Comparison of ENCODE assay signal across 19 cellular contexts in the genomic region with DNA sequence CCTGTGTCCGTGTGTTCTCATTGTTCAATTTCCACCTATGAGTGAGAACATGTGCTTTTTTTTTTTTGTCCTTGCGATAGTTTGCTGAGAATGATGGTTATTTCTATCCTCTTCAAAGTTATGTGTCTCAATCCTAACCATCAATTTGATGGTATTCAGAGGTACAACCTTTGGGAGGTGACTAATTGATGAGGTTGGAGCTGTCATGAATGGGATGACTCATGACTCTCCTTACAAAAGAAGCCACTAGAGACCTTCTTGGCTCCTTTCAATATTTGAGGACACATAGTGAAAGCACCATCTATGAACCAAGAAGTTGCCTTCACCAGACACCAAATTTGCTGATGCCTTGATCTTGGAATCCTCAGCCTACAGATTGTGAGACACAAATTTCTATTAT.
A peak's percentile ranks its signal among the peaks of the same experiment; 100 is the strongest.
DNase-seq lines count a peak whose midpoint lies in the region; ATAC-seq, FAIRE-seq and TF ChIP-seq lines count a peak whose summit lies in the region.
"Had no signal": no experiment of that assay in that cellular context is flagged by ENCODE, and none has a peak within 500 bp of the region (broad histone marks: within the 10 kb centered on the region; RNA-seq: fewer than 3 reads in every experiment).

No MANE protein-coding gene starts in this region.

- H3K27me3 Mint-ChIP-seq in MCF 10A (ENCODE audit: insufficient read depth, unreplicated experiment) = no peaks in the 10 kb centered on the region
- H3K27me3 Mint-ChIP-seq: CD4-positive, CD25-positive, alpha-beta regulatory T cell had no signal

- H3F3A ChIP-seq in PC-3 (ENCODE audit: low read length, unreplicated experiment) = no peaks in the 10 kb centered on the region

- H3K9me3 Mint-ChIP-seq in MCF 10A (ENCODE audit: unreplicated experiment) = no peaks in the 10 kb centered on the region
- H3K9me3 Mint-ChIP-seq: GM23338 had no signal

- dilution Hi-C loops in mammary epithelial cell (cut with HindIII; ENCODE audit: low sequenced_read_pairs) = no loop called here
- dilution Hi-C loops in endothelial cell of umbilical vein (cut with MboI; ENCODE audit: extremely low pct_ligation_motif_present, low sequenced_read_pairs) = no loop called here

- H3K36me3 ChIP-seq in mammary epithelial cell (ENCODE audit: insufficient read depth, low read length) = no peaks in the 10 kb centered on the region
- no peaks in the 10 kb centered on the region for H3K36me3 ChIP-seq in PC-3 (ENCODE audit: low read depth, low read length)
- no peaks in the 10 kb centered on the region for H3K36me3 ChIP-seq in endothelial cell of umbilical vein (ENCODE audit: control insufficient read depth in 2 of 2, extremely low read depth in 1 of 2, insufficient read depth in 2 of 2, low read length in 2 of 2)
- H3K36me3 ChIP-seq: BLaER1 treated with 17β-estradiol and CSF1 and Interleukin-3, amounts not matched to agents 10 nM and 100 nM had no signal

- no peak overlapping the region for H3K4me3 Mint-ChIP-seq in MCF 10A (ENCODE audit: unreplicated experiment)
- H3K4me3 Mint-ChIP-seq: CD4-positive, CD25-positive, alpha-beta regulatory T cell; GM23338 had no signal

- no peaks in the 10 kb centered on the region for H3K4me1 ChIP-seq in mammary epithelial cell (ENCODE audit: insufficient read depth, low read length)
- H3K4me1 ChIP-seq in PC-3 (ENCODE audit: insufficient read depth, low read length) = no peaks in the 10 kb centered on the region
- H3K4me1 ChIP-seq in endothelial cell of umbilical vein (ENCODE audit: control insufficient read depth, extremely low read depth, insufficient read depth, low read length) = no peaks in the 10 kb centered on the region
- H3K4me1 ChIP-seq: BLaER1 treated with 17β-estradiol and CSF1 and Interleukin-3, amounts not matched to agents 10 nM and 100 nM had no signal

- no peak for TF ChIP-seq POLR2A in endothelial cell of umbilical vein (IDR thresholded peaks at IDR 0.05; ENCODE audit: low read depth, low read length)

- H3K4me2 ChIP-seq in mammary epithelial cell (ENCODE audit: insufficient read depth, low read depth, low read length) = no peak overlapping the region
- no peak overlapping the region for H3K4me2 ChIP-seq in PC-3 (ENCODE audit: low read length)
- no peak overlapping the region for H3K4me2 ChIP-seq in endothelial cell of umbilical vein (ENCODE audit: insufficient read depth, low read length)
- H3K4me2 ChIP-seq: BLaER1 treated with 17β-estradiol and CSF1 and Interleukin-3, amounts not matched to agents 10 nM and 100 nM; GM23338 had no signal

- CTCF ChIA-PET in MCF 10A (lab: Yijun Ruan, JAX) (no interaction called here), mammary epithelial cell (lab: Charles Lee; ENCODE audit: low non-redundant PET) (no interaction called here), PC-3 (lab: Charles Lee) (no interaction called here), endothelial cell of umbilical vein (lab: Charles Lee) (no interaction called here)

- peaks cover 2% of the 10 kb centered on the region for H3K9me3 ChIP-seq in mammary epithelial cell (replicated peaks; ENCODE audit: insufficient read depth, low read length)
- H3K9me3 ChIP-seq in PC-3 (ENCODE audit: low read length) = no peaks in the 10 kb centered on the region
- H3K9me3 ChIP-seq in endothelial cell of umbilical vein (replicated peaks; ENCODE audit: control insufficient read depth, insufficient read depth, low read length) = peaks cover 2% of the 10 kb centered on the region

- H4K20me1 ChIP-seq in mammary epithelial cell (ENCODE audit: insufficient read depth, low read length) = no peaks in the 10 kb centered on the region
- H4K20me1 ChIP-seq in PC-3 (ENCODE audit: low read length) = no peaks in the 10 kb centered on the region
- no peaks in the 10 kb centered on the region for H4K20me1 ChIP-seq in endothelial cell of umbilical vein (replicated peaks; ENCODE audit: control insufficient read depth, extremely low read depth, insufficient read depth, low read length)
- H4K20me1 ChIP-seq: BLaER1 treated with 17β-estradiol and CSF1 and Interleukin-3, amounts not matched to agents 10 nM and 100 nM had no signal

- no peak for FAIRE-seq in endothelial cell of umbilical vein (lab: Jason Lieb, UNC)
- FAIRE-seq: GM12892 had no signal

- no peaks in the 10 kb centered on the region for H3K4me1 Mint-ChIP-seq in MCF 10A (ENCODE audit: insufficient read depth, unreplicated experiment)
- H3K4me1 Mint-ChIP-seq: CD4-positive, CD25-positive, alpha-beta regulatory T cell; GM23338 had no signal

- no peak overlapping the region for H3K27ac ChIP-seq in mammary epithelial cell (ENCODE audit: insufficient read depth, low read depth, low read length)
- no peak overlapping the region for H3K27ac ChIP-seq in PC-3 (ENCODE audit: low read length)
- no peak overlapping the region for H3K27ac ChIP-seq in endothelial cell of umbilical vein (ENCODE audit: insufficient read depth, low read depth, low read length)
- H3K27ac ChIP-seq: BLaER1 treated with 17β-estradiol and CSF1 and Interleukin-3, amounts not matched to agents 10 nM and 100 nM had no signal

- no peak overlapping the region for H3K9ac ChIP-seq in mammary epithelial cell (ENCODE audit: insufficient read depth, low read length)
- H3K9ac ChIP-seq in PC-3 (ENCODE audit: low read length) = no peak overlapping the region
- H3K9ac ChIP-seq in endothelial cell of umbilical vein (replicated peaks; ENCODE audit: extremely low read depth, insufficient read depth, low read length) = no peak overlapping the region
- H3K9ac ChIP-seq: BLaER1 treated with 17β-estradiol and CSF1 and Interleukin-3, amounts not matched to agents 10 nM and 100 nM had no signal

- H3K4me3 ChIP-seq in mammary epithelial cell (replicated peaks in 1 of 3; ENCODE audit: insufficient read depth in 1 of 3, low read depth in 2 of 3, low read length in 3 of 3) (no peak overlapping the region), PC-3 (ENCODE audit: low read length) (no peak overlapping the region), endothelial cell of umbilical vein (replicated peaks in 1 of 3; ENCODE audit: insufficient read depth in 1 of 3, low read depth in 1 of 3, low read length in 3 of 3) (no peak overlapping the region)
- H3K4me3 ChIP-seq: BLaER1 treated with 17β-estradiol and CSF1 and Interleukin-3, amounts not matched to agents 10 nM and 100 nM; GM23338 had no signal

- intact Hi-C loops in MCF 10A (cut with micrococcal nuclease) (no loop called here), mammary epithelial cell (cut with micrococcal nuclease) (no loop called here), PC-3 (cut with micrococcal nuclease) (no loop called here), endothelial cell of umbilical vein (cut with micrococcal nuclease) (no loop called here), Right ventricle myocardium superior (cut with DNase I) (no loop called here)

- no peak for ATAC-seq in PC-3
- no peak for ATAC-seq in Right ventricle myocardium superior (ENCODE audit: poor library complexity)
- no peak for ATAC-seq in GM21381 (IDR thresholded peaks at IDR 0.05; ENCODE audit: unreplicated experiment)
- ATAC-seq: GM23338 had no signal

- POLR2A ChIA-PET in MCF 10A (lab: Yijun Ruan, JAX) = no interaction called here
- POLR2A ChIA-PET in PC-3 (lab: Charles Lee; ENCODE audit: unreplicated experiment) = no interaction called here
- POLR2A ChIA-PET in endothelial cell of umbilical vein (lab: Charles Lee) = no interaction called here

- WGBS in mammary epithelial cell (ENCODE audit: low coverage, missing lambda C conversion rate) = no CpG with 5 or more reads among the region's 2 CpGs

- H3K27me3 ChIP-seq in mammary epithelial cell (ENCODE audit: insufficient read depth, low read length) = no peaks in the 10 kb centered on the region
- H3K27me3 ChIP-seq in PC-3 (ENCODE audit: low read length) = no peaks in the 10 kb centered on the region
- H3K27me3 ChIP-seq in endothelial cell of umbilical vein (ENCODE audit: control insufficient read depth in 2 of 2, insufficient read depth in 2 of 2, low read length in 2 of 2) = no peaks in the 10 kb centered on the region
- H3K27me3 ChIP-seq: BLaER1 treated with 17β-estradiol and CSF1 and Interleukin-3, amounts not matched to agents 10 nM and 100 nM had no signal

- no peaks in the 10 kb centered on the region for H3K9me2 ChIP-seq in PC-3 (replicated peaks; ENCODE audit: low read length)

- in situ Hi-C loops in mammary epithelial cell (cut with MboI; ENCODE audit: low sequenced_read_pairs in 2 of 2) = no loop called here

- TF ChIP-seq CTCF in MCF 10A (IDR thresholded peaks at IDR 0.05; ENCODE audit: unreplicated experiment) = no peak
- no peak for TF ChIP-seq CTCF in mammary epithelial cell (conservative IDR thresholded peaks at IDR 0.05 in 1 of 2, IDR thresholded peaks at IDR 0.05 in 1 of 2; ENCODE audit: extremely low read depth in 1 of 2, insufficient read depth in 1 of 2, low read depth in 1 of 2, low read length in 2 of 2)
- no peak for TF ChIP-seq CTCF in PC-3 (conservative IDR thresholded peaks at IDR 0.05; ENCODE audit: low read depth, low read length)
- no peak for TF ChIP-seq CTCF in endothelial cell of umbilical vein (IDR thresholded peaks at IDR 0.05; ENCODE audit: extremely low read depth in 1 of 2, insufficient read depth in 1 of 2, low read depth in 1 of 2, low read length in 2 of 2)

- no TSS peak for BruUV-seq in MCF 10A (replicated peaks; lab: Mats Ljungman, UMichigan)
- BruUV-seq in mammary epithelial cell (replicated peaks; lab: Mats Ljungman, UMichigan) = no TSS peak
- no TSS peak for BruUV-seq in PC-3 (replicated peaks; lab: Mats Ljungman, UMichigan)
- BruUV-seq in endothelial cell of umbilical vein (replicated peaks; lab: Mats Ljungman, UMichigan) = no TSS peak

- peak; percentile 23 for DNase-seq in MCF 10A (ENCODE audit: unreplicated experiment)
- DNase-seq in mammary epithelial cell = no peak
- DNase-seq in PC-3 = peak; percentile 7
- DNase-seq in endothelial cell of umbilical vein (ENCODE audit: low read depth, low spot score) = no peak
- DNase-seq in Right ventricle myocardium superior = no peak
- no peak for DNase-seq in NCI-H82 treated with DMSO at 0.1 percent for 48 hours (lab: John Stamatoyannopoulos, UW; ENCODE audit: unreplicated experiment)
- DNase-seq: ACHN; Calu3; CD4-positive, CD25-positive, alpha-beta regulatory T cell; DMS 273 treated with DMSO at 0.1 percent for 48 hours; DND-41; GDM1; H7; IMR-90; KBM-7 had no signal

- H3K79me2 ChIP-seq in mammary epithelial cell (ENCODE audit: insufficient read depth, low read length) = no peaks in the 10 kb centered on the region
- no peaks in the 10 kb centered on the region for H3K79me2 ChIP-seq in PC-3 (ENCODE audit: low read length)
- H3K79me2 ChIP-seq in endothelial cell of umbilical vein (ENCODE audit: control insufficient read depth, insufficient read depth, low read length) = no peaks in the 10 kb centered on the region

- H2AFZ ChIP-seq in mammary epithelial cell (ENCODE audit: low read depth, low read length) = no peak overlapping the region
- H2AFZ ChIP-seq in PC-3 (ENCODE audit: low read length) = no peak overlapping the region
- no peak overlapping the region for H2AFZ ChIP-seq in endothelial cell of umbilical vein (ENCODE audit: low read depth, low read length)
- H2AFZ ChIP-seq: GM23338 had no signal

- no peaks in the 10 kb centered on the region for H3K9me1 ChIP-seq in endothelial cell of umbilical vein (replicated peaks; ENCODE audit: control insufficient read depth, extremely low read depth, insufficient read depth, low read length)

- no peak overlapping the region for H3K27ac Mint-ChIP-seq in MCF 10A (ENCODE audit: low read depth, unreplicated experiment)
- H3K27ac Mint-ChIP-seq: CD4-positive, CD25-positive, alpha-beta regulatory T cell; GM23338 had no signal

- H3K36me3 Mint-ChIP-seq in MCF 10A (ENCODE audit: insufficient read depth, unreplicated experiment) = no peaks in the 10 kb centered on the region
- H3K36me3 Mint-ChIP-seq: CD4-positive, CD25-positive, alpha-beta regulatory T cell had no signal

Comparison
In these comparisons a context has a peak if more than half of its experiments do, and no peak if none do; other contexts are left out.
1. DNase-seq: peak in MCF 10A (single experiment) and PC-3 (single experiment); none in mammary epithelial cell (single experiment), endothelial cell of umbilical vein (single experiment), Right ventricle myocardium superior (single experiment) and NCI-H82 treated with DMSO at 0.1 percent for 48 hours (single experiment).